23 cellular contexts compared by ENCODE assay signal in the genomic region with DNA sequence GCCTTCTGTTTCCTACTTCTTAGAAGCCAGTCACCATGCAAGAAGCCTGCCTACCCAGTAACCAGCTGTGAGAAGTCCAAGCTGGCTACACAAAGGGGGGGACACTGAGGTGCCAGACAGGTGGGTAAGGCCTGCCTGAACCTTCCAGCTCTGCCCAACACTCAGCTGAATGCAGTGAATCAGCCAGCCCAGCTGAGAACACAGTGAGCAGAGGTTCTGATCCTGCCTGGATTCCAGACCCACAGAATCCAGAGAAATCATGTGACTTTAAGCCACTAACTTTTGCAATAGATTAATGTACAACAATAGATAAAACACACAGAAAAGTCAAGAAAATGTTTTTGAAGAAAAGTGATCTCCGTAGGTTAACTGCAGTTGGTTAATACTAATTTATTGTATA.
"Had no signal": no experiment of that assay in that cellular context is flagged by ENCODE, and none has a peak within 500 bp of the region (broad histone marks: within the 10 kb centered on the region; RNA-seq: fewer than 3 reads in every experiment).

No MANE protein-coding gene starts in this region.

- H3K27ac ChIP-seq: left lung, lower lobe of right lung, pancreas, spleen, suprapubic skin, thoracic aorta, tibial artery, uterus had no signal

- H3K4me1 ChIP-seq: left lung, lower lobe of right lung, pancreas, spleen, suprapubic skin, uterus had no signal

- H3K27me3 ChIP-seq: left lung, pancreas, spleen, suprapubic skin, tibial artery, uterus had no signal

- H3K36me3 ChIP-seq: left lung, lower lobe of right lung, pancreas, spleen, suprapubic skin, thoracic aorta, tibial artery, uterus had no signal

- ATAC-seq: left colon; left lung; lower lobe of right lung; naive thymus-derived CD8-positive, alpha-beta T cell; pancreas; right cardiac atrium; sciatic nerve; stimulated activated effector memory CD8-positive, alpha-beta T cell treated with anti-CD3 and anti-CD28 coated beads, Interleukin-12 subunit alpha, Interleukin-12 subunit beta, amount 100 ng/mL, for 72 hours had no signal

- H3K4me3 ChIP-seq: left lung, lower lobe of right lung, pancreas, spleen, suprapubic skin, thoracic aorta, tibial artery, uterus had no signal

- H3K9me3 ChIP-seq: left lung, lower lobe of right lung, pancreas, spleen, suprapubic skin, thoracic aorta, tibial artery, uterus had no signal

- DNase-seq: hippocampal formation; kidney; left colon; left lung; lower lobe of right lung; mammary epithelial cell; mesenchymal stem cell; naive thymus-derived CD8-positive, alpha-beta T cell; nucleus accumbens; pancreas; posterior cingulate gyrus; retina; right cardiac atrium; small intestine; spleen; stimulated activated CD4-positive, alpha-beta T cell treated with anti-CD3 and anti-CD28 coated beads, Interleukin-4, amount 100 ng/mL, for 24 hours; stimulated activated naive CD4-positive, alpha-beta T cell; tibial artery; uterus had no signal
